Comparison of ENCODE assay signal across 8 cellular contexts in genomic region chr5:74640450-74641013, GRCh38. TPM values are rescaled to one million over a fixed set of nuclear protein-coding genes. Genes with fewer than 3 reads are reported as not detected.
DNase-seq lines count a peak whose midpoint lies in the region; ATAC-seq, FAIRE-seq and TF ChIP-seq lines count a peak whose summit lies in the region.

TSS of gene ENC1 (minus strand) at chr5:74640728. CDS start at chr5:74636485, 4,243 bp downstream.

- H3K9me3 Mint-ChIP-seq in IgD-negative memory B cell (no peaks in the 10 kb centered on the region), natural killer cell (no peaks in the 10 kb centered on the region)
- no peaks in the 10 kb centered on the region for H3K9me3 Mint-ChIP-seq in activated T-helper 2 cell treated with anti-CD3 and anti-CD28 coated beads, Interferon-gamma antibody, Interleukin-2, Interleukin-4, amounts not matched to agents 10 μg/mL and 5 μg/mL and 100 μg/mL, durations not matched to agents 14 hours and 24 hours and 36 hours

- TF ChIP-seq CTCF in fibroblast of pulmonary artery (IDR thresholded peaks at IDR 0.05; ENCODE audit: low read length, missing control alignments) (peak; percentile 25), natural killer cell (IDR thresholded peaks at IDR 0.05) (peak; percentile 31)

- H3K4me3 Mint-ChIP-seq in IgD-negative memory B cell: peak within 1 kb of the TSS; percentile 91 to 97 (median 94)
- peak within 1 kb of the TSS; percentile 79 for H3K4me3 Mint-ChIP-seq in activated T-helper 2 cell treated with anti-CD3 and anti-CD28 coated beads, Interferon-gamma antibody, Interleukin-2, Interleukin-4, amounts not matched to agents 10 μg/mL and 5 μg/mL and 100 μg/mL, durations not matched to agents 14 hours and 24 hours and 36 hours (ENCODE audit: low read depth)
- peak within 1 kb of the TSS; percentile 91 for H3K4me3 Mint-ChIP-seq in natural killer cell

- intact Hi-C loops in activated T-helper 2 cell treated with anti-CD3 and anti-CD28 coated beads, Interferon-gamma antibody, Interleukin-2, Interleukin-4, amounts not matched to agents 10 μg/mL and 5 μg/mL and 100 μg/mL, durations not matched to agents 14 hours and 24 hours and 36 hours (cut with micrococcal nuclease): loop anchor here (5.0 to 10.0 kb wide), 3 partner anchors 246 to 443 kb away; no protein-coding TSS in a partner anchor
- intact Hi-C loops in natural killer cell (cut with micrococcal nuclease): loop anchor here (5.0 to 10.0 kb wide), 3 partner anchors 313 to 946 kb away; no protein-coding TSS in a partner anchor

- H3K36me3 Mint-ChIP-seq in IgD-negative memory B cell (peaks cover 2% of the 10 kb centered on the region), natural killer cell (no peaks in the 10 kb centered on the region)
- H3K36me3 Mint-ChIP-seq in activated T-helper 2 cell treated with anti-CD3 and anti-CD28 coated beads, Interferon-gamma antibody, Interleukin-2, Interleukin-4, amounts not matched to agents 10 μg/mL and 5 μg/mL and 100 μg/mL, durations not matched to agents 14 hours and 24 hours and 36 hours (ENCODE audit: low read depth): no peaks in the 10 kb centered on the region

- H3K4me3 ChIP-seq in fibroblast of pulmonary artery (replicated peaks; ENCODE audit: low read depth, low read length): peak within 1 kb of the TSS; percentile 93

- ATAC-seq in GM21528 (IDR thresholded peaks at IDR 0.05; ENCODE audit: low FRiP score, unreplicated experiment) (peak; percentile 75), natural killer cell (peak; percentile 81 to 90 (median 87))

- DNase-seq in DMS53 treated with DMSO at 0.1 percent for 48 hours (lab: John Stamatoyannopoulos, UW; ENCODE audit: unreplicated experiment) (peak; percentile 85), RCC 7860 (ENCODE audit: low spot score) (peak; percentile 86), fibroblast of pulmonary artery (ENCODE audit: low read depth) (peak; percentile 89), natural killer cell (peak; percentile 80)
- DNase-seq in activated T-helper 2 cell treated with anti-CD3 and anti-CD28 coated beads, Interferon-gamma antibody, Interleukin-2, Interleukin-4, amounts not matched to agents 10 μg/mL and 5 μg/mL and 100 μg/mL, durations not matched to agents 14 hours and 24 hours and 36 hours (ENCODE audit: low spot score): peak; percentile 71
- DNase-seq in stimulated activated naive CD4-positive, alpha-beta T cell treated with Interleukin-2 at 50 U/mL for 16 hours (lab: John Stamatoyannopoulos, UW): peak; percentile 76

- H3K4me1 Mint-ChIP-seq in IgD-negative memory B cell (peaks cover 13 to 19% (median 17%) of the 10 kb centered on the region in 3 donors), natural killer cell (peaks cover 49 to 55% of the 10 kb centered on the region in 2 donors)
- peaks cover 22% of the 10 kb centered on the region for H3K4me1 Mint-ChIP-seq in activated T-helper 2 cell treated with anti-CD3 and anti-CD28 coated beads, Interferon-gamma antibody, Interleukin-2, Interleukin-4, amounts not matched to agents 10 μg/mL and 5 μg/mL and 100 μg/mL, durations not matched to agents 14 hours and 24 hours and 36 hours (ENCODE audit: low read depth)

- H3K27me3 Mint-ChIP-seq in IgD-negative memory B cell (no peaks in the 10 kb centered on the region), natural killer cell (ENCODE audit: low read depth in 2 of 2) (no peaks in the 10 kb centered on the region)
- H3K27me3 Mint-ChIP-seq in activated T-helper 2 cell treated with anti-CD3 and anti-CD28 coated beads, Interferon-gamma antibody, Interleukin-2, Interleukin-4, amounts not matched to agents 10 μg/mL and 5 μg/mL and 100 μg/mL, durations not matched to agents 14 hours and 24 hours and 36 hours (ENCODE audit: low read depth): peaks cover 81% of the 10 kb centered on the region

- FAIRE-seq in RCC 7860 (lab: Jason Lieb, UNC): no peak

- peak within 1 kb of the TSS; percentile 63 to 86 (median 67) for H3K27ac Mint-ChIP-seq in IgD-negative memory B cell
- no peak within 1 kb of the TSS for H3K27ac Mint-ChIP-seq in activated T-helper 2 cell treated with anti-CD3 and anti-CD28 coated beads, Interferon-gamma antibody, Interleukin-2, Interleukin-4, amounts not matched to agents 10 μg/mL and 5 μg/mL and 100 μg/mL, durations not matched to agents 14 hours and 24 hours and 36 hours
- peak within 1 kb of the TSS; percentile 83 to 91 for H3K27ac Mint-ChIP-seq in natural killer cell

RNA-seq across cellular contexts. Expression of gene ENC1, which starts in this region (rescaled TPM):
- polyA plus RNA-seq in IgD-negative memory B cell: 2.7 TPM
- total RNA-seq in activated T-helper 2 cell treated with anti-CD3 and anti-CD28 coated beads, Interferon-gamma antibody, Interleukin-2, Interleukin-4, amounts not matched to agents 10 μg/mL and 5 μg/mL and 100 μg/mL, durations not matched to agents 14 hours and 24 hours and 36 hours: 0.87 and 1.2 TPM in 2 replicates
- total RNA-seq in natural killer cell: 100 to 1,000 TPM in 1 of 3 donors, 10 to 100 TPM in 2; 89.6 to 133 (median 99.3) TPM

Comparison
In these comparisons a context has a peak if more than half of its experiments do, and no peak if none do; other contexts are left out.
1. Peak in every context shown above with its lines: DNase-seq, ATAC-seq and H3K4me3 ChIP-seq.
2. RNA of gene ENC1 (total RNA-seq): 89.6 to 133 TPM in natural killer cell; 0.87 to 1.2 TPM in activated T-helper 2 cell treated with anti-CD3 and anti-CD28 coated beads, Interferon-gamma antibody, Interleukin-2, Interleukin-4, amounts not matched to agents 10 μg/mL and 5 μg/mL and 100 μg/mL, durations not matched to agents 14 hours and 24 hours and 36 hours; every median in the first group is over 10 times any median in the second.